Comparison of ENCODE assay signal across 24 cellular contexts in the genomic region with DNA sequence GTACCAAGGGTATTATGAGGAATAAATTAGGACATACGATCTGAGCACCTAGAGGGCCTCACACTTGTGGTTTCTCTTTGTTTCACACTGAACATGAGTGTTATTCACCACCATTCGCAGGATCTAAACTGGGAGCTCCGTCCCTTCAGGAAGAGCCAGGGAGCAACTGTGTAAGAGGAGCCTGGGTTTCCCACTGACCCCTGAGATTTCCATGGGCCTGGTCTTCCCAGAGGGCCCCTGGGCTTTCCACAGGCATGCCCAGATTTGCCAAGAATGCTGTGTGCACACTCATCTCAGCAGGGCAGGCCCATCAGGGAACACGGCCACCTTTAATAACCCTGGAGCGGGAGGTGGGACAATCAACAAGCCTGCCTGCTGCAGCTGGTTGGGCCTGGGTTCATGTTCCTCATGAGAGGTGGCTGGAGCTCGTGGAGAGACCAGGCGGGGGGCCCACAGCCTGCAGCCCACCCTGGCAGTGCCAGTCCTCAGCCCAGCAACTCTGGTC.
DNase-seq lines count a peak whose midpoint lies in the region; ATAC-seq and TF ChIP-seq lines count a peak whose summit lies in the region.
"Had no signal": no experiment of that assay in that cellular context is flagged by ENCODE, and none has a peak within 500 bp of the region (broad histone marks: within the 10 kb centered on the region; RNA-seq: fewer than 3 reads in every experiment).

No MANE protein-coding gene starts in this region.

- no peaks in the 10 kb centered on the region for H3K36me3 ChIP-seq in BLaER1
- H3K36me3 ChIP-seq in upper lobe of left lung: no peaks in the 10 kb centered on the region
- H3K36me3 ChIP-seq: Peyer's patch had no signal

- H3K4me3 ChIP-seq in BLaER1: no peak overlapping the region
- H3K4me3 ChIP-seq in upper lobe of left lung: no peak overlapping the region
- H3K4me3 ChIP-seq: K562, Peyer's patch, smooth muscle cell, testis had no signal

- TF ChIP-seq EP300 in upper lobe of left lung (IDR thresholded peaks at IDR 0.05): no peak

- peak; percentile 0 for TF ChIP-seq CTCF in foreskin keratinocyte (conservative IDR thresholded peaks at IDR 0.05)
- TF ChIP-seq CTCF in upper lobe of left lung (IDR thresholded peaks at IDR 0.05): no peak

- no peaks in the 10 kb centered on the region for H4K20me1 ChIP-seq in BLaER1

- ATAC-seq in foreskin keratinocyte: peak; percentile 80
- ATAC-seq in GM18505 (IDR thresholded peaks at IDR 0.05; ENCODE audit: unreplicated experiment): no peak
- ATAC-seq in upper lobe of left lung (ENCODE audit: low FRiP score in 2 of 2): no peak
- ATAC-seq in HG03457 (IDR thresholded peaks at IDR 0.05; ENCODE audit: unreplicated experiment): no peak
- ATAC-seq: activated CD4-positive, alpha-beta T cell treated with anti-CD3 and anti-CD28 coated beads for 36 hours; activated CD8-positive, alpha-beta T cell treated with anti-CD3 and anti-CD28 coated beads for 36 hours; activated T-helper 17 cell treated with anti-CD3 and anti-CD28 coated beads, Interleukin-2, amount 50 U/mL, for 72 hours; CD8-positive, alpha-beta T cell; K562; left lobe of liver; right cardiac atrium had no signal

- H3K9ac ChIP-seq in BLaER1: no peak overlapping the region

- peak overlapping the region; percentile 34 for H3K4me2 ChIP-seq in BLaER1
- H3K4me2 ChIP-seq: smooth muscle cell had no signal

- peaks cover 11% of the 10 kb centered on the region for H3K9me3 ChIP-seq in BLaER1
- H3K9me3 ChIP-seq in upper lobe of left lung: no peaks in the 10 kb centered on the region
- H3K9me3 ChIP-seq: Peyer's patch, testis had no signal

- H3K4me1 ChIP-seq in BLaER1 (peaks cover 15% of the 10 kb centered on the region), foreskin keratinocyte (peaks cover 17% of the 10 kb centered on the region), upper lobe of left lung (no peaks in the 10 kb centered on the region)
- H3K4me1 ChIP-seq: Peyer's patch had no signal

- no peak for TF ChIP-seq POLR2A in GM18505 (IDR thresholded peaks at IDR 0.05; ENCODE audit: borderline replicate concordance, extremely low read depth, insufficient read depth, insufficient read length)
- no peak for TF ChIP-seq POLR2A in upper lobe of left lung (IDR thresholded peaks at IDR 0.05)

- no peak overlapping the region for H3K27ac ChIP-seq in BLaER1
- peak overlapping the region; percentile 52 for H3K27ac ChIP-seq in foreskin keratinocyte
- no peak overlapping the region for H3K27ac ChIP-seq in upper lobe of left lung
- H3K27ac ChIP-seq: Peyer's patch, testis, VCaP had no signal

- DNase-seq in NCI-H2029 (lab: John Stamatoyannopoulos, UW) (peak; percentile 48), NCI-H69 (lab: John Stamatoyannopoulos, UW) (peak; percentile 33), foreskin keratinocyte (peak; percentile 87 to 94), upper lobe of left lung (no peak)
- DNase-seq in activated effector memory CD4-positive, alpha-beta T cell treated with anti-CD3 and anti-CD28 coated beads, Interleukin-2, amount 50 U/mL, for 16 hours: no peak
- DNase-seq: activated CD4-positive, alpha-beta T cell treated with anti-CD3 and anti-CD28 coated beads for 36 hours; activated CD8-positive, alpha-beta T cell treated with anti-CD3 and anti-CD28 coated beads for 36 hours; amniotic stem cell; CD8-positive, alpha-beta T cell; HFFc6; mesenchymal stem cell; NCI-H1092 treated with DMSO at 0.1 percent for 48 hours; right cardiac atrium; stimulated activated CD4-positive, alpha-beta T cell treated with anti-CD3 and anti-CD28 coated beads, Interleukin-1b, Interleukin-23, amount 100 ng/mL, for 48 hours; testis had no signal

- WGBS in upper lobe of left lung, 2 donors: 72 to 78% methylated on average over 4 to 7 of the region's 7 CpGs

- H3K27me3 ChIP-seq in BLaER1 (no peaks in the 10 kb centered on the region), foreskin keratinocyte (no peaks in the 10 kb centered on the region), upper lobe of left lung (no peaks in the 10 kb centered on the region)
- H3K27me3 ChIP-seq: Peyer's patch, testis had no signal

Comparison
In these comparisons a context has a peak if more than half of its experiments do, and no peak if none do; other contexts are left out.
1. DNase-seq: peak in NCI-H2029 (single experiment), NCI-H69 (single experiment) and foreskin keratinocyte (2 of 2); none in upper lobe of left lung (0 of 2) and activated effector memory CD4-positive, alpha-beta T cell treated with anti-CD3 and anti-CD28 coated beads, Interleukin-2, amount 50 U/mL, for 16 hours (single experiment).